ENCODE assay signal across 13 cellular contexts in genomic region chr5:179534431-179534830, GRCh38. TPM values are rescaled to one million over a fixed set of nuclear protein-coding genes. Genes with fewer than 3 reads are reported as not detected.
A peak's percentile ranks its signal among the peaks of the same experiment; 100 is the strongest.
DNase-seq lines count a peak whose midpoint lies in the region; ATAC-seq lines count a peak whose summit lies in the region.
"Had no signal": no experiment of that assay in that cellular context is flagged by ENCODE, and none has a peak within 500 bp of the region (broad histone marks: within the 10 kb centered on the region; RNA-seq: fewer than 3 reads in every experiment).

No MANE protein-coding gene starts in this region.

- no peaks in the 10 kb centered on the region for H3K9me3 Mint-ChIP-seq in T-helper 1 cell treated with Interleukin-12 subunit alpha and Interleukin-12 subunit beta and Interleukin-4 antibody, amounts not matched to agents 30 μg/mL and 1 μg/mL, for 36 hours

- peak; percentile 40 for ATAC-seq in GM21423 (IDR thresholded peaks at IDR 0.05; ENCODE audit: unreplicated experiment)
- ATAC-seq in HG02970 (IDR thresholded peaks at IDR 0.05; ENCODE audit: low FRiP score, unreplicated experiment) = no peak
- ATAC-seq: HCT116, heart right ventricle had no signal

- H3K4me3 Mint-ChIP-seq in T-helper 1 cell treated with Interleukin-12 subunit alpha and Interleukin-12 subunit beta and Interleukin-4 antibody, amounts not matched to agents 30 μg/mL and 1 μg/mL, for 36 hours = peak overlapping the region; percentile 63

- DNase-seq in T-helper 1 cell (no peak), Karpas-422 (no peak), mesenteric fat pad (ENCODE audit: low spot score) (peak; percentile 51), DMS153 treated with DMSO at 0.1 percent for 48 hours (lab: John Stamatoyannopoulos, UW; ENCODE audit: unreplicated experiment) (no peak), globus pallidus (ENCODE audit: low spot score) (no peak)
- DNase-seq: 8988T, heart right ventricle, NCI-H510A treated with DMSO at 0.1 percent for 48 hours had no signal

- H3K9me3 ChIP-seq in Karpas-422 (ENCODE audit: low read length) = no peaks in the 10 kb centered on the region
- H3K9me3 ChIP-seq: heart right ventricle had no signal

- H3K9me2 ChIP-seq in Karpas-422 (replicated peaks; ENCODE audit: insufficient read depth, low read length) = no peaks in the 10 kb centered on the region

- no peaks in the 10 kb centered on the region for H3K27me3 Mint-ChIP-seq in T-helper 1 cell treated with Interleukin-12 subunit alpha and Interleukin-12 subunit beta and Interleukin-4 antibody, amounts not matched to agents 30 μg/mL and 1 μg/mL, for 36 hours (ENCODE audit: low read depth)

- H3K27me3 ChIP-seq in Karpas-422 (ENCODE audit: low read length) = no peaks in the 10 kb centered on the region

- peak overlapping the region; percentile 47 for H3K27ac ChIP-seq in Karpas-422 (ENCODE audit: low read length)
- H3K27ac ChIP-seq: heart right ventricle had no signal

- H3K36me3 ChIP-seq in Karpas-422 (ENCODE audit: insufficient read depth, low read length) = no peaks in the 10 kb centered on the region
- H3K36me3 ChIP-seq: heart right ventricle had no signal

- peaks cover 10% of the 10 kb centered on the region for H3K4me1 Mint-ChIP-seq in T-helper 1 cell treated with Interleukin-12 subunit alpha and Interleukin-12 subunit beta and Interleukin-4 antibody, amounts not matched to agents 30 μg/mL and 1 μg/mL, for 36 hours (ENCODE audit: low read depth)

- H3K9ac ChIP-seq in Karpas-422 (ENCODE audit: low read length) = peak overlapping the region; percentile 13; the same call in 1 of the 2 replicates

- H3K79me2 ChIP-seq in Karpas-422 (ENCODE audit: low read length) = no peaks in the 10 kb centered on the region

- H3K27ac Mint-ChIP-seq in T-helper 1 cell treated with Interleukin-12 subunit alpha and Interleukin-12 subunit beta and Interleukin-4 antibody, amounts not matched to agents 30 μg/mL and 1 μg/mL, for 36 hours = no peak overlapping the region

- peaks cover 4% of the 10 kb centered on the region for H3K36me3 Mint-ChIP-seq in T-helper 1 cell treated with Interleukin-12 subunit alpha and Interleukin-12 subunit beta and Interleukin-4 antibody, amounts not matched to agents 30 μg/mL and 1 μg/mL, for 36 hours (ENCODE audit: low read depth)

- H3K4me3 ChIP-seq in Karpas-422 (ENCODE audit: low read length) = no peak overlapping the region
- H3K4me3 ChIP-seq: heart right ventricle, smooth muscle cell had no signal

- peak overlapping the region; percentile 39 for H3K4me2 ChIP-seq in Karpas-422 (ENCODE audit: low read depth, low read length, poor library complexity, severe bottlenecking)
- H3K4me2 ChIP-seq: smooth muscle cell had no signal

- H3K4me1 ChIP-seq in Karpas-422 (ENCODE audit: low read length) = peaks cover 57% of the 10 kb centered on the region

- H4K20me1 ChIP-seq in Karpas-422 (ENCODE audit: insufficient read depth, low read depth, low read length) = no peaks in the 10 kb centered on the region

- no peak overlapping the region for H2AFZ ChIP-seq in Karpas-422 (ENCODE audit: low read length)

RNA-seq across cellular contexts. Expression of gene RUFY1, which starts 15.9 kb away (rescaled TPM):
- total RNA-seq in Karpas-422 (2014; rRNA removed; shearing (Covaris generic); ENCODE audit: low replicate concordance) = 40.9 and 66.4 TPM in 2 replicates
- 40.9 TPM for total RNA-seq in mesenteric fat pad
